20 cellular contexts compared by ENCODE assay signal in genomic region chr12:10128687-10129086, GRCh38. TPM values are rescaled to one million over a fixed set of nuclear protein-coding genes. Genes with fewer than 3 reads are reported as not detected.
A peak's percentile ranks its signal among the peaks of the same experiment; 100 is the strongest.
DNase-seq lines count a peak whose midpoint lies in the region; ATAC-seq, FAIRE-seq and TF ChIP-seq lines count a peak whose summit lies in the region.
"Had no signal": no experiment of that assay in that cellular context is flagged by ENCODE, and none has a peak within 500 bp of the region (broad histone marks: within the 10 kb centered on the region; RNA-seq: fewer than 3 reads in every experiment).

No MANE protein-coding gene starts in this region.

- DNase-seq in GM18507 (ENCODE audit: extremely low spot score, insufficient read length, low read depth) (no peak), RPMI8226 (peak; percentile 8), esophagus squamous epithelium (lab: John Stamatoyannopoulos, UW) (no peak)
- DNase-seq in naive thymus-derived CD8-positive, alpha-beta T cell: no peak
- DNase-seq: activated CD4-positive, alpha-beta T cell treated with anti-CD3 and anti-CD28 coated beads for 36 hours; activated T-cell treated with anti-CD3 and anti-CD28 coated beads, Interleukin-2, amount 50 U/mL, for 1 hour; DMS79; GOT3; NCI-H1092 treated with DMSO at 0.1 percent for 48 hours; NCI-H524; posterior cingulate gyrus; stimulated activated CD4-positive, alpha-beta T cell treated with anti-CD3 and anti-CD28 coated beads, Interleukin-1b, Interleukin-23, amount 100 ng/mL, for 48 hours had no signal

- H3K36me3 ChIP-seq in esophagus squamous epithelium (no peaks in the 10 kb centered on the region), neutrophil (peaks cover 48% of the 10 kb centered on the region)

- no peaks in the 10 kb centered on the region for H3K27me3 ChIP-seq in esophagus squamous epithelium
- H3K27me3 ChIP-seq in neutrophil: no peaks in the 10 kb centered on the region

- WGBS in esophagus squamous epithelium, 2 donors: 30 to 34% methylated on average over 5 of the region's 5 CpGs

- H3K9me3 Mint-ChIP-seq in naive thymus-derived CD8-positive, alpha-beta T cell: no peaks in the 10 kb centered on the region

- H3K4me1 ChIP-seq in esophagus squamous epithelium (peaks cover 0 to 47% (median 12%) of the 10 kb centered on the region in 3 donors), neutrophil (ENCODE audit: control insufficient read depth in 1 of 2, insufficient read depth in 1 of 2, low read depth in 1 of 2, low read length in 1 of 2) (peaks cover 71 to 75% of the 10 kb centered on the region in 2 experiments)

- H3K36me3 Mint-ChIP-seq in naive thymus-derived CD8-positive, alpha-beta T cell: no peaks in the 10 kb centered on the region

- peaks cover 0 to 14% (median 4%) of the 10 kb centered on the region in 4 donors for H3K4me1 Mint-ChIP-seq in naive thymus-derived CD8-positive, alpha-beta T cell

- no peak for ATAC-seq in GM19463 (IDR thresholded peaks at IDR 0.05; ENCODE audit: unreplicated experiment)
- no peak for ATAC-seq in GM19467 (IDR thresholded peaks at IDR 0.05; ENCODE audit: unreplicated experiment)
- no peak for ATAC-seq in GM18517 (IDR thresholded peaks at IDR 0.05; ENCODE audit: unreplicated experiment)
- ATAC-seq in naive thymus-derived CD8-positive, alpha-beta T cell: no peak
- ATAC-seq: activated CD4-positive, alpha-beta T cell treated with anti-CD3 and anti-CD28 coated beads for 36 hours had no signal

- H3K9me3 ChIP-seq in esophagus squamous epithelium (no peaks in the 10 kb centered on the region), neutrophil (no peaks in the 10 kb centered on the region)

- H3K27ac ChIP-seq in esophagus squamous epithelium (peak overlapping the region; percentile 70 to 85 (median 74)), neutrophil (peak overlapping the region; percentile 99)
- H3K27ac ChIP-seq: SK-N-MC had no signal

- H3K4me3 Mint-ChIP-seq in naive thymus-derived CD8-positive, alpha-beta T cell: peak overlapping the region in 1 of 10 donors; percentile 50
- H3K4me3 Mint-ChIP-seq: activated CD4-positive, alpha-beta T cell treated with anti-CD3 and anti-CD28 coated beads for 36 hours had no signal

- peak overlapping the region in 1 of 10 donors; percentile 27 for H3K27ac Mint-ChIP-seq in naive thymus-derived CD8-positive, alpha-beta T cell
- H3K27ac Mint-ChIP-seq: activated CD4-positive, alpha-beta T cell treated with anti-CD3 and anti-CD28 coated beads for 36 hours had no signal

- intact Hi-C loops in esophagus squamous epithelium (cut with DNase I): no loop called here

- peak; percentile 29 for FAIRE-seq in GM18507 (lab: Jason Lieb, UNC)
- FAIRE-seq: GM12891 had no signal

- H3K27me3 Mint-ChIP-seq in naive thymus-derived CD8-positive, alpha-beta T cell: peaks cover 2 to 28% (median 9%) of the 10 kb centered on the region in 5 donors

- TF ChIP-seq POLR2A in esophagus squamous epithelium (IDR thresholded peaks at IDR 0.05): peak in 1 of 4 donors; percentile 29

- POLR2A ChIA-PET in naive thymus-derived CD8-positive, alpha-beta T cell (lab: Charles Lee): no interaction called here

- TF ChIP-seq CTCF in esophagus squamous epithelium (IDR thresholded peaks at IDR 0.05) (no peak), neutrophil (IDR thresholded peaks at IDR 0.05) (no peak)

- peak overlapping the region; percentile 33 to 60 (median 34) for H3K4me3 ChIP-seq in esophagus squamous epithelium
- H3K4me3 ChIP-seq in neutrophil (ENCODE audit: low read depth in 1 of 2, low read length in 1 of 2): peak overlapping the region; percentile 75 to 76
- H3K4me3 ChIP-seq: SK-N-MC had no signal

RNA-seq across cellular contexts. Expression of gene CLEC7A, which starts 1.3 kb away (rescaled TPM):
- total RNA-seq in esophagus squamous epithelium: 10 to 100 TPM; 10.3 to 36.1 (median 19.2) TPM
- total RNA-seq in naive thymus-derived CD8-positive, alpha-beta T cell: not detected
- polyA plus RNA-seq in naive thymus-derived CD8-positive, alpha-beta T cell: under 1 TPM in 1 of 3 donors, not detected in 2; 0.44 TPM
- total RNA-seq: activated CD4-positive, alpha-beta T cell treated with anti-CD3 and anti-CD28 coated beads for 36 hours had no signal

RNA-seq across cellular contexts. Expression of gene CLEC1A, which starts 29.9 kb away (rescaled TPM):
- total RNA-seq in esophagus squamous epithelium: 1 to 10 TPM in 2 of 4 donors, under 1 TPM in 1, not detected in 1; 0.76 to 4.2 (median 1.9) TPM
- total RNA-seq in naive thymus-derived CD8-positive, alpha-beta T cell: not detected
- not detected for polyA plus RNA-seq in naive thymus-derived CD8-positive, alpha-beta T cell
- total RNA-seq: activated CD4-positive, alpha-beta T cell treated with anti-CD3 and anti-CD28 coated beads for 36 hours had no signal

RNA-seq across cellular contexts. Expression of gene OLR1, which starts 43.2 kb away (rescaled TPM):
- 1 to 10 TPM in 1 of 4 donors, not detected in 3; 2.7 TPM for total RNA-seq in esophagus squamous epithelium
- total RNA-seq in naive thymus-derived CD8-positive, alpha-beta T cell: not detected
- polyA plus RNA-seq in naive thymus-derived CD8-positive, alpha-beta T cell: not detected
- total RNA-seq: activated CD4-positive, alpha-beta T cell treated with anti-CD3 and anti-CD28 coated beads for 36 hours; lung microvascular endothelial cell had no signal

RNA-seq across cellular contexts. Expression of gene TMEM52B, which starts 50.1 kb away (rescaled TPM):
- total RNA-seq in esophagus squamous epithelium: not detected
- not detected for total RNA-seq in naive thymus-derived CD8-positive, alpha-beta T cell
- polyA plus RNA-seq in naive thymus-derived CD8-positive, alpha-beta T cell: not detected
- total RNA-seq: activated CD4-positive, alpha-beta T cell treated with anti-CD3 and anti-CD28 coated beads for 36 hours; glomerular endothelial cell; lung microvascular endothelial cell had no signal

Comparison
In these comparisons a context has a peak if more than half of its experiments do, and no peak if none do; other contexts are left out.
1. RNA of gene CLEC7A, which starts 1.3 kb away (total RNA-seq): 10.3 to 36.1 TPM in esophagus squamous epithelium; not detected in naive thymus-derived CD8-positive, alpha-beta T cell; every median in the first group is over 4 times any median in the second.